ENCODE assay signal across 9 cellular contexts in genomic region chr10:46229144-46229563, GRCh38. TPM values are rescaled to one million over a fixed set of nuclear protein-coding genes. Genes with fewer than 3 reads are reported as not detected.
DNase-seq lines count a peak whose midpoint lies in the region; ATAC-seq and TF ChIP-seq lines count a peak whose summit lies in the region.
"Had no signal": no experiment of that assay in that cellular context is flagged by ENCODE, and none has a peak within 500 bp of the region (broad histone marks: within the 10 kb centered on the region; RNA-seq: fewer than 3 reads in every experiment).

No MANE protein-coding gene starts in this region.

- H3K36me3 ChIP-seq in hepatocyte (replicated peaks; ENCODE audit: insufficient read depth, low read depth) (no peaks in the 10 kb centered on the region), upper lobe of right lung (no peaks in the 10 kb centered on the region)

- H3K27me3 Mint-ChIP-seq in activated CD8-positive, alpha-beta T cell treated with anti-CD3 and anti-CD28 coated beads for 36 hours: no peaks in the 10 kb centered on the region

- POLR2A ChIA-PET in activated CD8-positive, alpha-beta T cell treated with anti-CD3 and anti-CD28 coated beads for 36 hours (lab: Charles Lee): no interaction called here
- POLR2A ChIA-PET in RWPE1 (lab: Yijun Ruan, JAX; ENCODE audit: low non-redundant PET): no interaction called here

- peak; percentile 56 for TF ChIP-seq CTCF in activated CD8-positive, alpha-beta T cell treated with anti-CD3 and anti-CD28 coated beads for 36 hours (IDR thresholded peaks at IDR 0.05)
- peak; percentile 69 for TF ChIP-seq CTCF in hepatocyte (IDR thresholded peaks at IDR 0.05; ENCODE audit: poor library complexity)
- peak; percentile 61 for TF ChIP-seq CTCF in upper lobe of right lung (IDR thresholded peaks at IDR 0.05)
- no peak for TF ChIP-seq CTCF in RWPE1 (conservative IDR thresholded peaks at IDR 0.05; ENCODE audit: low read depth)

- DNase-seq in Caki2 (ENCODE audit: low read depth): peak; percentile 24
- peak; percentile 44 for DNase-seq in HuH-7 (ENCODE audit: low spot score)
- peak; percentile 38 for DNase-seq in activated CD8-positive, alpha-beta T cell treated with anti-CD3 and anti-CD28 coated beads for 36 hours
- DNase-seq in hepatocyte (ENCODE audit: low spot score): peak; percentile 54
- DNase-seq in upper lobe of right lung: peak; percentile 34
- DNase-seq in foreskin melanocyte: no peak
- no peak for DNase-seq in RWPE1 (ENCODE audit: low spot score)

- WGBS in hepatocyte (ENCODE audit: low lambda C conversion rate, missing lambda C conversion rate): 44% methylated on average over 3 of the region's 3 CpGs

- in situ Hi-C loops in Caki2 (cut with HindIII; ENCODE audit: low pct_unique_long_range_greater_than_20kb, low sequenced_read_pairs): no loop called here

- peaks cover 3% of the 10 kb centered on the region for H3K9me3 Mint-ChIP-seq in activated CD8-positive, alpha-beta T cell treated with anti-CD3 and anti-CD28 coated beads for 36 hours

- H3K27me3 ChIP-seq in hepatocyte (no peaks in the 10 kb centered on the region), upper lobe of right lung (no peaks in the 10 kb centered on the region)

- no peaks in the 10 kb centered on the region for H3K9me2 ChIP-seq in hepatocyte (replicated peaks; ENCODE audit: insufficient read depth)

- H3K27ac Mint-ChIP-seq in activated CD8-positive, alpha-beta T cell treated with anti-CD3 and anti-CD28 coated beads for 36 hours: no peak overlapping the region
- H3K27ac Mint-ChIP-seq: immature natural killer cell had no signal

- no peaks in the 10 kb centered on the region for H4K20me1 ChIP-seq in hepatocyte (ENCODE audit: insufficient read depth, poor library complexity, severe bottlenecking)

- no peaks in the 10 kb centered on the region for H3K9me3 ChIP-seq in hepatocyte (ENCODE audit: low read depth)
- H3K9me3 ChIP-seq in upper lobe of right lung: no peaks in the 10 kb centered on the region

- CTCF ChIA-PET in activated CD8-positive, alpha-beta T cell treated with anti-CD3 and anti-CD28 coated beads for 36 hours (lab: Charles Lee): interaction anchor here (0.6 to 3.0 kb wide), 23 partner anchors 8 to 336 kb away, joined by 3 to 16 read pairs (median 4); partner anchors contain the start of gene ANTXRL
- CTCF ChIA-PET in RWPE1 (lab: Yijun Ruan, JAX): interaction anchor here (0.5 to 1.2 kb wide), 7 partner anchors 8 to 357 kb away, joined by 3 to 4 read pairs (median 3); no protein-coding TSS in a partner anchor

- no peak overlapping the region for H3K4me3 Mint-ChIP-seq in activated CD8-positive, alpha-beta T cell treated with anti-CD3 and anti-CD28 coated beads for 36 hours
- H3K4me3 Mint-ChIP-seq: immature natural killer cell had no signal

- peak; percentile 52 for ATAC-seq in activated CD8-positive, alpha-beta T cell treated with anti-CD3 and anti-CD28 coated beads for 36 hours
- ATAC-seq in upper lobe of right lung (peak; percentile 59), GM18870 (IDR thresholded peaks at IDR 0.05; ENCODE audit: unreplicated experiment) (no peak)

- intact Hi-C loops in activated CD8-positive, alpha-beta T cell treated with anti-CD3 and anti-CD28 coated beads for 36 hours (cut with micrococcal nuclease): no loop called here
- intact Hi-C loops in upper lobe of right lung (cut with DNase I): no loop called here

- H2AFZ ChIP-seq in hepatocyte: no peak overlapping the region

- H3K4me2 ChIP-seq in hepatocyte: peak overlapping the region; percentile 30

- H3K4me1 Mint-ChIP-seq in activated CD8-positive, alpha-beta T cell treated with anti-CD3 and anti-CD28 coated beads for 36 hours (ENCODE audit: low read depth): peaks cover 8% of the 10 kb centered on the region
- H3K4me1 Mint-ChIP-seq: immature natural killer cell had no signal

- H3K36me3 Mint-ChIP-seq in activated CD8-positive, alpha-beta T cell treated with anti-CD3 and anti-CD28 coated beads for 36 hours (ENCODE audit: low read depth): peaks cover 5% of the 10 kb centered on the region

- H3K4me1 ChIP-seq in hepatocyte (ENCODE audit: insufficient read depth) (no peaks in the 10 kb centered on the region), upper lobe of right lung (no peaks in the 10 kb centered on the region)

- H3K27ac ChIP-seq in hepatocyte (no peak overlapping the region), upper lobe of right lung (no peak overlapping the region), RWPE1 (no peak overlapping the region)

- H3K79me2 ChIP-seq in hepatocyte: no peaks in the 10 kb centered on the region

- H3K4me3 ChIP-seq in hepatocyte (no peak overlapping the region), upper lobe of right lung (no peak overlapping the region)

RNA-seq across cellular contexts. Expression of gene ANTXRL, which starts 57.6 kb away (rescaled TPM):
- total RNA-seq in Caki2 (2014; rRNA removed; shearing (Covaris generic); ENCODE audit: low replicate concordance): not detected in 2 replicates
- total RNA-seq in activated CD8-positive, alpha-beta T cell treated with anti-CD3 and anti-CD28 coated beads for 36 hours: not detected
- total RNA-seq in hepatocyte (not detected in 2 replicates), upper lobe of right lung (not detected)
- polyA plus RNA-seq in hepatocyte: not detected in 2 replicates
- polyA plus RNA-seq: immature natural killer cell had no signal

Comparison
In these comparisons a context has a peak if more than half of its experiments do, and no peak if none do; other contexts are left out.
1. DNase-seq: peak in Caki2 (single experiment), HuH-7 (single experiment), activated CD8-positive, alpha-beta T cell treated with anti-CD3 and anti-CD28 coated beads for 36 hours (single experiment), hepatocyte (single experiment) and upper lobe of right lung (single experiment); none in foreskin melanocyte (single experiment) and RWPE1 (single experiment).